In genomic region chr4:2805712-2806391, GRCh38 we compare ENCODE assay signal across 1 cellular context.
TF ChIP-seq lines count a peak whose summit lies in the region.

No MANE protein-coding gene starts in this region.

TF ChIP-seq in Ishikawa, 13 proteins besides CTCF, POLR2A, EP300 and RAD21 (continued from another document):
- TF ChIP-seq REST (IDR thresholded peaks at IDR 0.05; ENCODE audit: low read depth) (no peak), YY1 (IDR thresholded peaks at IDR 0.05; ENCODE audit: low read depth) (no peak)
